Comparison of ENCODE assay signal across 20 cellular contexts in genomic region chr9:129732946-129733631, GRCh38.
"Had no signal": no experiment of that assay in that cellular context is flagged by ENCODE, and none has a peak within 500 bp of the region (broad histone marks: within the 10 kb centered on the region; RNA-seq: fewer than 3 reads in every experiment).

No MANE protein-coding gene starts in this region.

- DNase-seq: Karpas-422, KG1, MG63, NCI-H1092, NCI-H1105 treated with DMSO at 0.1 percent for 48 hours, NCI-H1417 treated with DMSO at 0.1 percent for 48 hours, NCI-H146, NCI-H1694 treated with DMSO at 0.1 percent for 48 hours, NCI-H1930, NCI-H2081, NCI-H2107, NCI-H226, NCI-H446, NCI-H510A, NCI-H524 treated with DMSO at 0.1 percent for 48 hours, NCI-H69, NCI-H774, RPMI8226, SHP77 had no signal

- H3K27ac ChIP-seq: HL-60 had no signal

- H3K9me3 ChIP-seq: MG63 had no signal

- H3K4me3 ChIP-seq: MG63 had no signal

- H3K36me3 ChIP-seq: MG63 had no signal

- H3K27me3 ChIP-seq: MG63 had no signal
